Comparison of ENCODE assay signal across 1 cellular context in the genomic region with DNA sequence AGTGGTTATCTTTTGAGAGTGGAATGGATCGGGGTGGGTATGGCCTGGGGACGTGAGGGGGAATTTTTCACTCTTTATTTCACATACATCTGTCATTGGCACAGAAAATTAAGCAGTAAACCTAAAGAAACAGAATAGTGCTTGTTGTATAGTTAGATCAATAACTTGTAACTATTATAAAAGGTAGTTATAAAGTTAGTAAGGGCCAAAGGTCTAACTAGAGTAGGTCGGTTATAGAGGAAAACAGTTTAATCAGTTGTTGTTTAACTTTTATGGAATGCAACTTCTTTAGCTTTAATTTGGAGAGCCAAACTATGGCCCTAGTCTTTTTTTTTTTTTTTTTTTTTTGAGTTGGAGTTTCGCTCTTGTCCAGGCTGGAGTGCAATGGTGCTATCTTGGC.
TF ChIP-seq lines count a peak whose summit lies in the region.

No MANE protein-coding gene starts in this region.

TF ChIP-seq in HepG2, 621 proteins besides CTCF, POLR2A, EP300 and RAD21:
- TF ChIP-seq, protein P1, sequence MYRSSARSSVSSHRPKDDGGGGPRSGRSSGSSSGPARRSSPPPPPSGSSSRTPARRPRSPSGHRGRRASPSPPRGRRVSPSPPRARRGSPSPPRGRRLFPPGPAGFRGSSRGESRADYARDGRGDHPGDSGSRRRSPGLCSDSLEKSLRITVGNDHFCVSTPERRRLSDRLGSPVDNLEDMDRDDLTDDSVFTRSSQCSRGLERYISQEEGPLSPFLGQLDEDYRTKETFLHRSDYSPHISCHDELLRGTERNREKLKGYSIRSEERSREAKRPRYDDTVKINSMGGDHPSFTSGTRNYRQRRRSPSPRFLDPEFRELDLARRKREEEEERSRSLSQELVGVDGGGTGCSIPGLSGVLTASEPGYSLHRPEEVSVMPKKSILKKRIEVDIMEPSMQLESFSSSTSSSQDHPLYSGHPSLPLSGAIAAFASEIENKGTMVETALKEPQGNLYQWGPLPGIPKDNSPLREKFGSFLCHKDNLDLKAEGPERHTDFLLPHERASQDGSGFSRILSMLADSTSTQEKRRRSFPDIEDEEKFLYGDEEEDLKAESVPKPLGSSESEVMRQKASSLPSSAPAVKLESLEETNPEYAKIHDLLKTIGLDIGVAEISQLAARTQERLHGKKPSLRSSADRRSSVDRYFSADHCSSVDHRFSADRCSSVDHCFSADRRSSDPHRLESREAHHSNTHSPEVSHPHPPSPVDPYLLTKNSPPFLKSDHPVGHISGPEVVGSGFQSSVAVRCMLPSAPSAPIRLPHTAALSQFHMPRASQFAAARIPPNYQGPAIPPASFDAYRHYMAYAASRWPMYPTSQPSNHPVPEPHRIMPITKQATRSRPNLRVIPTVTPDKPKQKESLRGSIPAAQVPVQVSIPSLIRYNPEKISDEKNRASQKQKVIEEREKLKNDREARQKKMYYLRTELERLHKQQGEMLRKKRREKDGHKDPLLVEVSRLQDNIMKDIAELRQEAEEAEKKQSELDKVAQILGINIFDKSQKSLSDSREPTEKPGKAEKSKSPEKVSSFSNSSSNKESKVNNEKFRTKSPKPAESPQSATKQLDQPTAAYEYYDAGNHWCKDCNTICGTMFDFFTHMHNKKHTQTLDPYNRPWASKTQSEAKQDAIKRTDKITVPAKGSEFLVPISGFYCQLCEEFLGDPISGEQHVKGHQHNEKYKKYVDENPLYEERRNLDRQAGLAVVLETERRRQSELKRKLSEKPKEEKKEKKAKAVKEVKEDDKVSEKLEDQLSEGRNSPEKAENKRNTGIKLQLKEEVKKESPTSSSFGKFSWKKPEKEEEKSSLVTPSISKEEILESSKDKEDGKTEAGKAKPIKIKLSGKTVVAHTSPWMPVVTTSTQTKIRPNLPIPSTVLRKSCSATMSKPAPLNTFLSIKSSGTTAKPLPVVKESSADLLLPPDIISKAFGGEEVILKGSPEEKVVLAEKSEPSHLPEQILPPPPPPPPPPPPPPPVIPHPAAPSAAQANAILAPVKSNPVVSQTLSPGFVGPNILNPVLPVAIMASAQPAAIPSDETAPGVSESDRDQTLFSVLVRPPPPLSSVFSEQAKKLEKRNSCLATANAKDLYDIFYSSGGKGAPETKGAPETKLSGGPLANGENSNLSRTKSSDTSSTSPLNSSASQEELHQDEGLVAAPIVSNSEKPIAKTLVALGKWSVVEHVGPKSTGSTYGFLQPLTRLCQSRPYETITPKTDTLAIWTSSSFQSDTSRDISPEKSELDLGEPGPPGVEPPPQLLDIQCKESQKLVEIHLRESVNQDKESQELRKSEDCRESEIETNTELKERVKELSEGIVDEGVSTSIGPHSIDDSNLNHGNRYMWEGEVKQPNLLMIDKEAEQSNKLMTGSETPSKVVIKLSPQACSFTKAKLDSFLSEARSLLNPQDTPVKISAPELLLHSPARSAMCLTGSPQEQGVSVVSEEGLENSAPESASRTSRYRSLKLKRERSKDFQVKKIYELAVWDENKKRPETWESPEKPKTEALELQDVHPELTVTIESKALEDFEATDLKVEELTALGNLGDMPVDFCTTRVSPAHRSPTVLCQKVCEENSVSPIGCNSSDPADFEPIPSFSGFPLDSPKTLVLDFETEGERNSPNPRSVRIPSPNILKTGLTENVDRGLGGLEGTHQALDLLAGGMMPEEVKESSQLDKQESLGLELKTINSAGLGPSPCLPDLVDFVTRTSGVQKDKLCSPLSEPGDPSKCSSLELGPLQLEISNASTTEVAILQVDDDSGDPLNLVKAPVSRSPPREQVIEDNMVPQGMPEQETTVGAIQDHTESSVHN (CRISPR knock-in tag; IDR thresholded peaks at IDR 0.05) = no peak
- TF ChIP-seq ZNF713 (CRISPR knock-in tag; IDR thresholded peaks at IDR 0.05) (no peak), POLR2AphosphoS5 (IDR thresholded peaks at IDR 0.05; ENCODE audit: low read depth, low read length) (no peak), ZNF737 (CRISPR knock-in tag; IDR thresholded peaks at IDR 0.05; ENCODE audit: borderline replicate concordance) (no peak), SRSF1 (optimal IDR thresholded peaks at IDR 0.05; ENCODE audit: low read depth, low read length) (no peak), ZBTB3 (CRISPR knock-in tag; IDR thresholded peaks at IDR 0.05; ENCODE audit: borderline replicate concordance, low read depth) (no peak), KDM5A (IDR thresholded peaks at IDR 0.05; ENCODE audit: borderline replicate concordance, low read length) (no peak)
